In genomic region chr1:178645157-178645825, GRCh38 we compare ENCODE assay signal across 21 cellular contexts.
DNase-seq lines count a peak whose midpoint lies in the region; ATAC-seq and TF ChIP-seq lines count a peak whose summit lies in the region.
"Had no signal": no experiment of that assay in that cellular context is flagged by ENCODE, and none has a peak within 500 bp of the region (broad histone marks: within the 10 kb centered on the region; RNA-seq: fewer than 3 reads in every experiment).

No MANE protein-coding gene starts in this region.

- H3K9ac ChIP-seq in smooth muscle cell (ENCODE audit: low read depth): no peak overlapping the region

- peak overlapping the region; percentile 61 for H3K4me2 ChIP-seq in smooth muscle cell
- H3K4me2 ChIP-seq: A549 had no signal

- peak overlapping the region; percentile 78 for H3K4me3 Mint-ChIP-seq in glutamatergic neuron (ENCODE audit: unreplicated experiment)
- H3K4me3 Mint-ChIP-seq: activated CD8-positive, alpha-beta memory T cell treated with anti-CD3 and anti-CD28 coated beads, Interleukin-2, amount 10 ng/mL, durations not matched to agents 7 days and 5 days; CD8-positive, alpha-beta T cell had no signal

- H3K27me3 Mint-ChIP-seq in glutamatergic neuron (ENCODE audit: unreplicated experiment): peaks cover 3% of the 10 kb centered on the region

- no peak for TF ChIP-seq CTCF in glutamatergic neuron (IDR thresholded peaks at IDR 0.05; ENCODE audit: partially characterized antibody, unreplicated experiment)
- no peak for TF ChIP-seq CTCF in smooth muscle cell (IDR thresholded peaks at IDR 0.05; ENCODE audit: borderline replicate concordance, insufficient read depth, poor library complexity, severe bottlenecking)

- no peaks in the 10 kb centered on the region for H3K36me3 Mint-ChIP-seq in glutamatergic neuron (ENCODE audit: unreplicated experiment)
- H3K36me3 Mint-ChIP-seq: activated CD8-positive, alpha-beta memory T cell treated with anti-CD3 and anti-CD28 coated beads, Interleukin-2, amount 10 ng/mL, durations not matched to agents 7 days and 5 days; CD8-positive, alpha-beta T cell had no signal

- ATAC-seq in GM21723 (IDR thresholded peaks at IDR 0.05; ENCODE audit: unreplicated experiment): no peak
- ATAC-seq: A549; activated CD8-positive, alpha-beta memory T cell treated with anti-CD3 and anti-CD28 coated beads, Interleukin-2, amount 10 ng/mL, durations not matched to agents 7 days and 5 days; CD8-positive, alpha-beta T cell; K562; stimulated activated naive CD8-positive, alpha-beta T cell treated with anti-CD3 and anti-CD28 coated beads, Interleukin-15, Interleukin-2, amounts not matched to agents 100 U/mL and 50 U/mL, for 24 hours had no signal

- no peak overlapping the region for H2AFZ ChIP-seq in smooth muscle cell (ENCODE audit: low read depth)

- H3F3A ChIP-seq in smooth muscle cell (ENCODE audit: low read depth): peaks cover 6% of the 10 kb centered on the region

- H3K36me3 ChIP-seq in smooth muscle cell (ENCODE audit: low read depth): no peaks in the 10 kb centered on the region
- H3K36me3 ChIP-seq: brain microvascular endothelial cell, neutrophil had no signal

- H3K9me3 ChIP-seq in smooth muscle cell (replicated peaks; ENCODE audit: low read depth): no peaks in the 10 kb centered on the region
- H3K9me3 ChIP-seq: A549, neutrophil had no signal

- no peaks in the 10 kb centered on the region for H3K27me3 ChIP-seq in smooth muscle cell (ENCODE audit: low read depth)
- H3K27me3 ChIP-seq: brain microvascular endothelial cell, dorsolateral prefrontal cortex, neutrophil had no signal

- H3K9me3 Mint-ChIP-seq in glutamatergic neuron (ENCODE audit: unreplicated experiment): peaks cover 2% of the 10 kb centered on the region
- H3K9me3 Mint-ChIP-seq: CD8-positive, alpha-beta T cell had no signal

- H4K20me1 ChIP-seq in smooth muscle cell (ENCODE audit: low read depth): no peaks in the 10 kb centered on the region

- no peaks in the 10 kb centered on the region for H3K79me2 ChIP-seq in smooth muscle cell (ENCODE audit: low read depth)

- peak overlapping the region; percentile 99 for H3K27ac Mint-ChIP-seq in glutamatergic neuron (ENCODE audit: unreplicated experiment)
- H3K27ac Mint-ChIP-seq: activated CD8-positive, alpha-beta memory T cell treated with anti-CD3 and anti-CD28 coated beads, Interleukin-2, amount 10 ng/mL, durations not matched to agents 7 days and 5 days; CD8-positive, alpha-beta T cell had no signal

- no peak overlapping the region for H3K4me3 ChIP-seq in smooth muscle cell
- H3K4me3 ChIP-seq: A549, dorsolateral prefrontal cortex, K562, lung had no signal

- 62% methylated on average over 6 of the region's 6 CpGs for WGBS in smooth muscle cell (ENCODE audit: low lambda C conversion rate)

- H3K27ac ChIP-seq in smooth muscle cell (ENCODE audit: low read depth): peak overlapping the region; percentile 67
- H3K27ac ChIP-seq: A549, brain microvascular endothelial cell, neutrophil had no signal

- peaks cover 45% of the 10 kb centered on the region for H3K4me1 Mint-ChIP-seq in glutamatergic neuron (ENCODE audit: low read depth, unreplicated experiment)
- H3K4me1 Mint-ChIP-seq: activated CD8-positive, alpha-beta memory T cell treated with anti-CD3 and anti-CD28 coated beads, Interleukin-2, amount 10 ng/mL, durations not matched to agents 7 days and 5 days had no signal

- DNase-seq in NCI-H748 (lab: John Stamatoyannopoulos, UW; ENCODE audit: unreplicated experiment) (peak; percentile 7), NCI-H748 treated with DMSO at 0.1 percent for 48 hours (lab: John Stamatoyannopoulos, UW) (no peak), NCI-H82 (lab: John Stamatoyannopoulos, UW) (peak; percentile 87), glutamatergic neuron (peak; percentile 55), smooth muscle cell (lab: John Stamatoyannopoulos, UW; ENCODE audit: unreplicated experiment) (no peak), globus pallidus (ENCODE audit: low spot score) (no peak)
- no peak for DNase-seq in activated naive CD4-positive, alpha-beta T cell treated with anti-CD3 and anti-CD28 coated beads, Interleukin-2, amount 50 U/mL, for 16 hours
- DNase-seq: activated CD4-positive, CD25-positive, alpha-beta regulatory T cell; activated CD8-positive, alpha-beta memory T cell treated with anti-CD3 and anti-CD28 coated beads, Interleukin-2, amount 10 ng/mL, durations not matched to agents 7 days and 5 days; CD8-positive, alpha-beta T cell; dorsolateral prefrontal cortex; GDM1; NCI-H187 treated with DMSO at 0.1 percent for 48 hours; small intestine; stimulated activated naive CD8-positive, alpha-beta T cell treated with anti-CD3 and anti-CD28 coated beads, Interleukin-15, Interleukin-2, amounts not matched to agents 100 U/mL and 50 U/mL, for 24 hours had no signal

- peaks cover 25% of the 10 kb centered on the region for H3K4me1 ChIP-seq in smooth muscle cell (ENCODE audit: low read depth)

Comparison
In these comparisons a context has a peak if more than half of its experiments do, and no peak if none do; other contexts are left out.
1. DNase-seq: peak in NCI-H748 (single experiment), NCI-H82 (single experiment) and glutamatergic neuron (single experiment); none in NCI-H748 treated with DMSO at 0.1 percent for 48 hours (single experiment), smooth muscle cell (single experiment), activated naive CD4-positive, alpha-beta T cell treated with anti-CD3 and anti-CD28 coated beads, Interleukin-2, amount 50 U/mL, for 16 hours (single experiment) and globus pallidus (single experiment).